In the genomic region with DNA sequence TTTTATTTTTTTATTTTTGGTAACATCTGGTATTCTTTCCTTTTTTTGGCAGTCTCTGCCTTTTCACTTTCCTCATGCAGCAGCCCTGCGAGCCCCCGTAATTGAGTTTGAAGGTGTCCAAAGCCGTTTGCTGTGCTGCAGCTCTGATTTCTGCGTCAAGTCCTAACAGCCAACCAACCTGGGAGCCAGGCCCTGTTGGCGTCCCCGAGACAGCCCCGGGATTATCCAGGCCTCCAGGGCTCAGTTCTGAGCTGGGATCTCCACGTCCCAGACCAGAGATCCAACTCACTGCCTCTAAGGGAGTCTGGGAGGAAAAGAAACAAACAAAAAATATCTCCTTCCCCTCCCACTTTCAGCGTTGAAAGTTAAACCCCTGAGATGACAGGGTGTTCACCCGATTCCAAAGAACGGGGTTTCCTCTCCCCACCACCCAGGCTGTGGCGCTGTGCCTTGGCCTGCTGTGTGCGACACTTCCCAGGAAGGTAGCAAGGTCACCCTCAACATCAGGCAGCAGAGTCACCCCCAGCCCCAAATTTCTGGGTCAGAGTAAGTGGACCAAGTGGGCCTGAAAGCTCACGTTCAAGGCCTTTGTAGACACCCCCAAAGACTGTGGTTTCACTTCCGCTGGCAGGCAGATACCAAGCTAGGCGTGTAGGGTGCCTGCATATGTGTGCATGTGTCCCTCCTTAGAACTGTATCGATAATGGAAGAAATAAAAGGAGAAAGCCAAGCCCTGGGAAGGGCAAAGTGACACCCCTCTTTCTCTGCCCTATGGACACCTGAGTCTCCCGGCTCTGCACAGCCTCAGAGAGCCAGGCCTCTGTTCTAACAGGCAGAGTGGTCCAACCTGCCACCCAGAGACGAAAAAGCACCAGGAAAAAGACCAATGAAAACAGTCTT, we compare ENCODE assay signal across 1 cellular context.
TF ChIP-seq lines count a peak whose summit lies in the region.

No MANE protein-coding gene starts in this region.

TF ChIP-seq in H1, 55 proteins besides CTCF, POLR2A, EP300 and RAD21:
- TF ChIP-seq GABPA (IDR thresholded peaks at IDR 0.05; ENCODE audit: borderline replicate concordance, insufficient read depth, low read length) (no peak), SIN3A (conservative IDR thresholded peaks at IDR 0.05 in 1 of 2, IDR thresholded peaks at IDR 0.05 in 1 of 2; ENCODE audit: low read depth in 1 of 2, low read length in 2 of 2) (no peak), JUN (IDR thresholded peaks at IDR 0.05; ENCODE audit: low read depth, low read length) (no peak), RFX5 (IDR thresholded peaks at IDR 0.05; ENCODE audit: borderline replicate concordance, low read depth, low read length) (no peak), BCL11A (IDR thresholded peaks at IDR 0.05; ENCODE audit: low read depth in 2 of 2, low read length in 2 of 2) (no peak), CHD2 (IDR thresholded peaks at IDR 0.05; ENCODE audit: low read length) (no peak), TBP (IDR thresholded peaks at IDR 0.05; ENCODE audit: low read depth, low read length) (no peak), SUZ12 (IDR thresholded peaks at IDR 0.05; ENCODE audit: low read length) (no peak), RXRA (IDR thresholded peaks at IDR 0.05; ENCODE audit: insufficient read depth, low read depth, low read length) (no peak)
- TF ChIP-seq, protein P1, sequence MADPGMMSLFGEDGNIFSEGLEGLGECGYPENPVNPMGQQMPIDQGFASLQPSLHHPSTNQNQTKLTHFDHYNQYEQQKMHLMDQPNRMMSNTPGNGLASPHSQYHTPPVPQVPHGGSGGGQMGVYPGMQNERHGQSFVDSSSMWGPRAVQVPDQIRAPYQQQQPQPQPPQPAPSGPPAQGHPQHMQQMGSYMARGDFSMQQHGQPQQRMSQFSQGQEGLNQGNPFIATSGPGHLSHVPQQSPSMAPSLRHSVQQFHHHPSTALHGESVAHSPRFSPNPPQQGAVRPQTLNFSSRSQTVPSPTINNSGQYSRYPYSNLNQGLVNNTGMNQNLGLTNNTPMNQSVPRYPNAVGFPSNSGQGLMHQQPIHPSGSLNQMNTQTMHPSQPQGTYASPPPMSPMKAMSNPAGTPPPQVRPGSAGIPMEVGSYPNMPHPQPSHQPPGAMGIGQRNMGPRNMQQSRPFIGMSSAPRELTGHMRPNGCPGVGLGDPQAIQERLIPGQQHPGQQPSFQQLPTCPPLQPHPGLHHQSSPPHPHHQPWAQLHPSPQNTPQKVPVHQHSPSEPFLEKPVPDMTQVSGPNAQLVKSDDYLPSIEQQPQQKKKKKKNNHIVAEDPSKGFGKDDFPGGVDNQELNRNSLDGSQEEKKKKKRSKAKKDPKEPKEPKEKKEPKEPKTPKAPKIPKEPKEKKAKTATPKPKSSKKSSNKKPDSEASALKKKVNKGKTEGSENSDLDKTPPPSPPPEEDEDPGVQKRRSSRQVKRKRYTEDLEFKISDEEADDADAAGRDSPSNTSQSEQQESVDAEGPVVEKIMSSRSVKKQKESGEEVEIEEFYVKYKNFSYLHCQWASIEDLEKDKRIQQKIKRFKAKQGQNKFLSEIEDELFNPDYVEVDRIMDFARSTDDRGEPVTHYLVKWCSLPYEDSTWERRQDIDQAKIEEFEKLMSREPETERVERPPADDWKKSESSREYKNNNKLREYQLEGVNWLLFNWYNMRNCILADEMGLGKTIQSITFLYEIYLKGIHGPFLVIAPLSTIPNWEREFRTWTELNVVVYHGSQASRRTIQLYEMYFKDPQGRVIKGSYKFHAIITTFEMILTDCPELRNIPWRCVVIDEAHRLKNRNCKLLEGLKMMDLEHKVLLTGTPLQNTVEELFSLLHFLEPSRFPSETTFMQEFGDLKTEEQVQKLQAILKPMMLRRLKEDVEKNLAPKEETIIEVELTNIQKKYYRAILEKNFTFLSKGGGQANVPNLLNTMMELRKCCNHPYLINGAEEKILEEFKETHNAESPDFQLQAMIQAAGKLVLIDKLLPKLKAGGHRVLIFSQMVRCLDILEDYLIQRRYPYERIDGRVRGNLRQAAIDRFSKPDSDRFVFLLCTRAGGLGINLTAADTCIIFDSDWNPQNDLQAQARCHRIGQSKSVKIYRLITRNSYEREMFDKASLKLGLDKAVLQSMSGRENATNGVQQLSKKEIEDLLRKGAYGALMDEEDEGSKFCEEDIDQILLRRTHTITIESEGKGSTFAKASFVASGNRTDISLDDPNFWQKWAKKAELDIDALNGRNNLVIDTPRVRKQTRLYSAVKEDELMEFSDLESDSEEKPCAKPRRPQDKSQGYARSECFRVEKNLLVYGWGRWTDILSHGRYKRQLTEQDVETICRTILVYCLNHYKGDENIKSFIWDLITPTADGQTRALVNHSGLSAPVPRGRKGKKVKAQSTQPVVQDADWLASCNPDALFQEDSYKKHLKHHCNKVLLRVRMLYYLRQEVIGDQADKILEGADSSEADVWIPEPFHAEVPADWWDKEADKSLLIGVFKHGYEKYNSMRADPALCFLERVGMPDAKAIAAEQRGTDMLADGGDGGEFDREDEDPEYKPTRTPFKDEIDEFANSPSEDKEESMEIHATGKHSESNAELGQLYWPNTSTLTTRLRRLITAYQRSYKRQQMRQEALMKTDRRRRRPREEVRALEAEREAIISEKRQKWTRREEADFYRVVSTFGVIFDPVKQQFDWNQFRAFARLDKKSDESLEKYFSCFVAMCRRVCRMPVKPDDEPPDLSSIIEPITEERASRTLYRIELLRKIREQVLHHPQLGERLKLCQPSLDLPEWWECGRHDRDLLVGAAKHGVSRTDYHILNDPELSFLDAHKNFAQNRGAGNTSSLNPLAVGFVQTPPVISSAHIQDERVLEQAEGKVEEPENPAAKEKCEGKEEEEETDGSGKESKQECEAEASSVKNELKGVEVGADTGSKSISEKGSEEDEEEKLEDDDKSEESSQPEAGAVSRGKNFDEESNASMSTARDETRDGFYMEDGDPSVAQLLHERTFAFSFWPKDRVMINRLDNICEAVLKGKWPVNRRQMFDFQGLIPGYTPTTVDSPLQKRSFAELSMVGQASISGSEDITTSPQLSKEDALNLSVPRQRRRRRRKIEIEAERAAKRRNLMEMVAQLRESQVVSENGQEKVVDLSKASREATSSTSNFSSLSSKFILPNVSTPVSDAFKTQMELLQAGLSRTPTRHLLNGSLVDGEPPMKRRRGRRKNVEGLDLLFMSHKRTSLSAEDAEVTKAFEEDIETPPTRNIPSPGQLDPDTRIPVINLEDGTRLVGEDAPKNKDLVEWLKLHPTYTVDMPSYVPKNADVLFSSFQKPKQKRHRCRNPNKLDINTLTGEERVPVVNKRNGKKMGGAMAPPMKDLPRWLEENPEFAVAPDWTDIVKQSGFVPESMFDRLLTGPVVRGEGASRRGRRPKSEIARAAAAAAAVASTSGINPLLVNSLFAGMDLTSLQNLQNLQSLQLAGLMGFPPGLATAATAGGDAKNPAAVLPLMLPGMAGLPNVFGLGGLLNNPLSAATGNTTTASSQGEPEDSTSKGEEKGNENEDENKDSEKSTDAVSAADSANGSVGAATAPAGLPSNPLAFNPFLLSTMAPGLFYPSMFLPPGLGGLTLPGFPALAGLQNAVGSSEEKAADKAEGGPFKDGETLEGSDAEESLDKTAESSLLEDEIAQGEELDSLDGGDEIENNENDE (IDR thresholded peaks at IDR 0.05; ENCODE audit: insufficient replicate concordance, low read length), result no peak
- TF ChIP-seq, protein P2, sequence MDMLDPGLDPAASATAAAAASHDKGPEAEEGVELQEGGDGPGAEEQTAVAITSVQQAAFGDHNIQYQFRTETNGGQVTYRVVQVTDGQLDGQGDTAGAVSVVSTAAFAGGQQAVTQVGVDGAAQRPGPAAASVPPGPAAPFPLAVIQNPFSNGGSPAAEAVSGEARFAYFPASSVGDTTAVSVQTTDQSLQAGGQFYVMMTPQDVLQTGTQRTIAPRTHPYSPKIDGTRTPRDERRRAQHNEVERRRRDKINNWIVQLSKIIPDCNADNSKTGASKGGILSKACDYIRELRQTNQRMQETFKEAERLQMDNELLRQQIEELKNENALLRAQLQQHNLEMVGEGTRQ (IDR thresholded peaks at IDR 0.05; ENCODE audit: low read length), result no peak
- TF ChIP-seq, protein P3, sequence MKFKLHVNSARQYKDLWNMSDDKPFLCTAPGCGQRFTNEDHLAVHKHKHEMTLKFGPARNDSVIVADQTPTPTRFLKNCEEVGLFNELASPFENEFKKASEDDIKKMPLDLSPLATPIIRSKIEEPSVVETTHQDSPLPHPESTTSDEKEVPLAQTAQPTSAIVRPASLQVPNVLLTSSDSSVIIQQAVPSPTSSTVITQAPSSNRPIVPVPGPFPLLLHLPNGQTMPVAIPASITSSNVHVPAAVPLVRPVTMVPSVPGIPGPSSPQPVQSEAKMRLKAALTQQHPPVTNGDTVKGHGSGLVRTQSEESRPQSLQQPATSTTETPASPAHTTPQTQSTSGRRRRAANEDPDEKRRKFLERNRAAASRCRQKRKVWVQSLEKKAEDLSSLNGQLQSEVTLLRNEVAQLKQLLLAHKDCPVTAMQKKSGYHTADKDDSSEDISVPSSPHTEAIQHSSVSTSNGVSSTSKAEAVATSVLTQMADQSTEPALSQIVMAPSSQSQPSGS (IDR thresholded peaks at IDR 0.05; ENCODE audit: low read length), result no peak
- TF ChIP-seq, protein P4, sequence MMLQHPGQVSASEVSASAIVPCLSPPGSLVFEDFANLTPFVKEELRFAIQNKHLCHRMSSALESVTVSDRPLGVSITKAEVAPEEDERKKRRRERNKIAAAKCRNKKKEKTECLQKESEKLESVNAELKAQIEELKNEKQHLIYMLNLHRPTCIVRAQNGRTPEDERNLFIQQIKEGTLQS (IDR thresholded peaks at IDR 0.05; ENCODE audit: insufficient read depth, low read depth, low read length), result no peak
TF ChIP-seq in H1: peak in this region for 0.
